ENCODE assay signal across 8 cellular contexts in genomic region chr16:1613728-1614225, GRCh38. TPM values are rescaled to one million over a fixed set of nuclear protein-coding genes. Genes with fewer than 3 reads are reported as not detected.
A peak's percentile ranks its signal among the peaks of the same experiment; 100 is the strongest.
DNase-seq lines count a peak whose midpoint lies in the region; ATAC-seq and TF ChIP-seq lines count a peak whose summit lies in the region.

No MANE protein-coding gene starts in this region.

- no peak for TF ChIP-seq EP300 in esophagus muscularis mucosa (IDR thresholded peaks at IDR 0.05)

- H3K9me3 Mint-ChIP-seq in activated CD4-positive, alpha-beta T cell treated with anti-CD3 and anti-CD28 coated beads for 36 hours (ENCODE audit: low read depth): no peaks in the 10 kb centered on the region
- no peaks in the 10 kb centered on the region for H3K9me3 Mint-ChIP-seq in T-helper 2 cell treated with Interferon-gamma antibody and Interleukin-4, amounts not matched to agents 5 μg/mL and 100 μg/mL, for 36 hours
- H3K9me3 Mint-ChIP-seq in progenitor cell of endocrine pancreas (ENCODE audit: low read depth): no peaks in the 10 kb centered on the region

- DNase-seq in activated CD4-positive, alpha-beta T cell treated with anti-CD3 and anti-CD28 coated beads for 36 hours: peak; percentile 47
- no peak for DNase-seq in activated CD4-positive, alpha-beta T cell treated with anti-CD3 and anti-CD28 coated beads for 4 hours
- DNase-seq in T-helper 2 cell treated with Interferon-gamma antibody and Interleukin-4, amounts not matched to agents 5 μg/mL and 100 μg/mL, for 36 hours (ENCODE audit: low spot score): peak; percentile 12
- no peak for DNase-seq in esophagus muscularis mucosa (ENCODE audit: extremely low spot score)
- no peak for DNase-seq in progenitor cell of endocrine pancreas (ENCODE audit: low spot score, unreplicated experiment)
- no peak for DNase-seq in NCI-H2081 treated with DMSO at 0.1 percent for 48 hours (lab: John Stamatoyannopoulos, UW)
- no peak for DNase-seq in GM19238 (ENCODE audit: insufficient read length, low spot score)

- peaks cover 27% of the 10 kb centered on the region for H3K4me1 Mint-ChIP-seq in activated CD4-positive, alpha-beta T cell treated with anti-CD3 and anti-CD28 coated beads for 36 hours
- H3K4me1 Mint-ChIP-seq in T-helper 2 cell treated with Interferon-gamma antibody and Interleukin-4, amounts not matched to agents 5 μg/mL and 100 μg/mL, for 36 hours (ENCODE audit: low read depth): peaks cover 29% of the 10 kb centered on the region
- peaks cover 31% of the 10 kb centered on the region for H3K4me1 Mint-ChIP-seq in progenitor cell of endocrine pancreas (ENCODE audit: low read depth)

- ATAC-seq in activated CD4-positive, alpha-beta T cell treated with anti-CD3 and anti-CD28 coated beads for 36 hours: no peak
- no peak for ATAC-seq in HG02973 (IDR thresholded peaks at IDR 0.05; ENCODE audit: unreplicated experiment)

- peak overlapping the region; percentile 84 for H3K4me3 Mint-ChIP-seq in activated CD4-positive, alpha-beta T cell treated with anti-CD3 and anti-CD28 coated beads for 36 hours
- peak overlapping the region; percentile 93 for H3K4me3 Mint-ChIP-seq in T-helper 2 cell treated with Interferon-gamma antibody and Interleukin-4, amounts not matched to agents 5 μg/mL and 100 μg/mL, for 36 hours
- peak overlapping the region; percentile 86 for H3K4me3 Mint-ChIP-seq in progenitor cell of endocrine pancreas (ENCODE audit: low read depth)

- intact Hi-C loops in activated CD4-positive, alpha-beta T cell treated with anti-CD3 and anti-CD28 coated beads for 36 hours (cut with DNase I, micrococcal nuclease): loop anchor here (2.0 to 10.0 kb wide), 14 partner anchors 34 to 1209 kb away; partner anchors contain the start of genes CAPN15 (in 1 of the 2), CLCN7 (in 1 of the 2), DECR2 (in 1 of the 2) and JPT2 (in 1 of the 2)
- intact Hi-C loops in esophagus muscularis mucosa (cut with DNase I): loop anchor here (5.0 to 10.0 kb wide), 3 partner anchors 91 to 159 kb away; partner anchors contain the start of genes EME2, MAPK8IP3, MRPS34 and NME3

- H3K4me3 ChIP-seq in esophagus muscularis mucosa: peak overlapping the region; percentile 88 to 98 (median 94)

- H3K4me1 ChIP-seq in esophagus muscularis mucosa: peaks cover 45 to 71% (median 64%) of the 10 kb centered on the region in 4 donors

- H3K27me3 Mint-ChIP-seq in activated CD4-positive, alpha-beta T cell treated with anti-CD3 and anti-CD28 coated beads for 36 hours: peaks cover 2% of the 10 kb centered on the region
- no peaks in the 10 kb centered on the region for H3K27me3 Mint-ChIP-seq in T-helper 2 cell treated with Interferon-gamma antibody and Interleukin-4, amounts not matched to agents 5 μg/mL and 100 μg/mL, for 36 hours (ENCODE audit: low read depth)
- no peaks in the 10 kb centered on the region for H3K27me3 Mint-ChIP-seq in progenitor cell of endocrine pancreas

- H3K27ac ChIP-seq in esophagus muscularis mucosa (replicated peaks in 1 of 4): peak overlapping the region; percentile 84 to 94 (median 88)

- no peak for TF ChIP-seq CTCF in esophagus muscularis mucosa (IDR thresholded peaks at IDR 0.05)
- no peak for TF ChIP-seq CTCF in progenitor cell of endocrine pancreas (IDR thresholded peaks at IDR 0.05; ENCODE audit: unreplicated experiment)

- peaks cover 25% of the 10 kb centered on the region for H3K36me3 Mint-ChIP-seq in activated CD4-positive, alpha-beta T cell treated with anti-CD3 and anti-CD28 coated beads for 36 hours (ENCODE audit: low read depth)
- H3K36me3 Mint-ChIP-seq in T-helper 2 cell treated with Interferon-gamma antibody and Interleukin-4, amounts not matched to agents 5 μg/mL and 100 μg/mL, for 36 hours (ENCODE audit: low read depth): peaks cover 21% of the 10 kb centered on the region
- H3K36me3 Mint-ChIP-seq in progenitor cell of endocrine pancreas (ENCODE audit: insufficient read depth): peaks cover 2% of the 10 kb centered on the region

- 2% methylated on average over 13 of the region's 39 CpGs for WGBS in esophagus muscularis mucosa

- no peaks in the 10 kb centered on the region for H3K27me3 ChIP-seq in esophagus muscularis mucosa

- H3K9me3 ChIP-seq in esophagus muscularis mucosa: no peaks in the 10 kb centered on the region

- POLR2A ChIA-PET in activated CD4-positive, alpha-beta T cell treated with anti-CD3 and anti-CD28 coated beads for 36 hours (lab: Charles Lee): no interaction called here

- TF ChIP-seq POLR2A in esophagus muscularis mucosa (IDR thresholded peaks at IDR 0.05; ENCODE audit: low read depth): no peak

- CTCF ChIA-PET in activated CD4-positive, alpha-beta T cell treated with anti-CD3 and anti-CD28 coated beads for 36 hours (lab: Charles Lee): no interaction called here

- H3K27ac Mint-ChIP-seq in activated CD4-positive, alpha-beta T cell treated with anti-CD3 and anti-CD28 coated beads for 36 hours: peak overlapping the region; percentile 57
- H3K27ac Mint-ChIP-seq in T-helper 2 cell treated with Interferon-gamma antibody and Interleukin-4, amounts not matched to agents 5 μg/mL and 100 μg/mL, for 36 hours: peak overlapping the region; percentile 71
- H3K27ac Mint-ChIP-seq in progenitor cell of endocrine pancreas: peak overlapping the region; percentile 93

- peaks cover 0 to 23% (median 13%) of the 10 kb centered on the region in 4 donors for H3K36me3 ChIP-seq in esophagus muscularis mucosa

RNA-seq across cellular contexts. Expression of gene CRAMP1, which starts 1.6 kb away (rescaled TPM):
- total RNA-seq in activated CD4-positive, alpha-beta T cell treated with anti-CD3 and anti-CD28 coated beads for 36 hours: 10 to 100 TPM; 14.1 to 15.0 TPM
- total RNA-seq in esophagus muscularis mucosa (10 to 100 TPM in 3 of 4 donors, 1 to 10 TPM in 1; 9.1 to 15.5 (median 12.5) TPM), progenitor cell of endocrine pancreas (58.3 and 61.3 TPM in 2 replicates)

RNA-seq across cellular contexts. Expression of gene IFT140, which starts 1.9 kb away (rescaled TPM):
- total RNA-seq in activated CD4-positive, alpha-beta T cell treated with anti-CD3 and anti-CD28 coated beads for 36 hours: 10 to 100 TPM in 1 of 2 experiments, 1 to 10 TPM in 1; 9.8 to 11.0 TPM
- total RNA-seq in esophagus muscularis mucosa (10 to 100 TPM; 16.6 to 27.3 (median 20.1) TPM), progenitor cell of endocrine pancreas (75.2 and 85.3 TPM in 2 replicates)

Comparison
In these comparisons a context has a peak if more than half of its experiments do, and no peak if none do; other contexts are left out.
1. DNase-seq: peak in activated CD4-positive, alpha-beta T cell treated with anti-CD3 and anti-CD28 coated beads for 36 hours (single experiment) and T-helper 2 cell treated with Interferon-gamma antibody and Interleukin-4, amounts not matched to agents 5 μg/mL and 100 μg/mL, for 36 hours (single experiment); none in activated CD4-positive, alpha-beta T cell treated with anti-CD3 and anti-CD28 coated beads for 4 hours (0 of 2), esophagus muscularis mucosa (single experiment), progenitor cell of endocrine pancreas (single experiment), NCI-H2081 treated with DMSO at 0.1 percent for 48 hours (single experiment) and GM19238 (single experiment).
2. Peak in every context shown above with its lines, with median percentiles within 50 percentile points of each other: H3K27ac Mint-ChIP-seq and H3K4me3 Mint-ChIP-seq.